In genomic region chr1:89151021-89151420, GRCh38 we compare ENCODE assay signal across 7 cellular contexts. TPM values are rescaled to one million over a fixed set of nuclear protein-coding genes. Genes with fewer than 3 reads are reported as not detected.
"Had no signal": no experiment of that assay in that cellular context is flagged by ENCODE, and none has a peak within 500 bp of the region (broad histone marks: within the 10 kb centered on the region; RNA-seq: fewer than 3 reads in every experiment).

No MANE protein-coding gene starts in this region.

- H3K9me3 Mint-ChIP-seq: GM23338, H9 had no signal

- ATAC-seq: GM23338, K562 had no signal

- H3K27ac Mint-ChIP-seq: GM23338, H9 had no signal

- DNase-seq: H9, HCEC 1CT, IMR-90 had no signal

- H3K4me3 ChIP-seq: GM23338, K562 had no signal

- H3K4me1 Mint-ChIP-seq: GM23338, H9 had no signal

- H3K4me3 Mint-ChIP-seq: GM23338, H9 had no signal

RNA-seq across cellular contexts. Expression of gene GBP7, which starts 24.8 kb away (rescaled TPM):
- total RNA-seq: GM23338, H1, H9, HT-29, IMR-90, K562 had no signal

RNA-seq across cellular contexts. Expression of gene GBP2, which starts 25.1 kb away (rescaled TPM):
- total RNA-seq: GM23338, H1, H9 had no signal

RNA-seq across cellular contexts. Expression of gene GBP4, which starts 47.7 kb away (rescaled TPM):
- total RNA-seq: H1, H9, IMR-90 had no signal
